12 cellular contexts compared by ENCODE assay signal in genomic region chr20:38134427-38135281, GRCh38. TPM values are rescaled to one million over a fixed set of nuclear protein-coding genes. Genes with fewer than 3 reads are reported as not detected.
DNase-seq lines count a peak whose midpoint lies in the region; ATAC-seq and TF ChIP-seq lines count a peak whose summit lies in the region.
"Had no signal": no experiment of that assay in that cellular context is flagged by ENCODE, and none has a peak within 500 bp of the region (broad histone marks: within the 10 kb centered on the region; RNA-seq: fewer than 3 reads in every experiment).

No MANE protein-coding gene starts in this region.

- peaks cover 12% of the 10 kb centered on the region for H3K27me3 Mint-ChIP-seq in progenitor cell of endocrine pancreas

- no peak overlapping the region for H3K4me3 Mint-ChIP-seq in progenitor cell of endocrine pancreas (ENCODE audit: low read depth)

- H3K9me3 ChIP-seq in thoracic aorta (no peaks in the 10 kb centered on the region), mucosa of descending colon (no peaks in the 10 kb centered on the region)
- H3K9me3 ChIP-seq: prostate gland had no signal

- H3K9me3 Mint-ChIP-seq in progenitor cell of endocrine pancreas (ENCODE audit: low read depth) = no peaks in the 10 kb centered on the region

- TF ChIP-seq RAD21 in Ishikawa (IDR thresholded peaks at IDR 0.05; ENCODE audit: low read depth) = peak; percentile 28; the same call in 1 of the 2 replicates

- H3K4me3 ChIP-seq in thoracic aorta (no peak overlapping the region), mucosa of descending colon (no peak overlapping the region)
- H3K4me3 ChIP-seq: prostate gland had no signal

- peak; percentile 75 for TF ChIP-seq EP300 in Ishikawa (IDR thresholded peaks at IDR 0.05; ENCODE audit: borderline replicate concordance)

- H3K36me3 Mint-ChIP-seq in progenitor cell of endocrine pancreas (ENCODE audit: insufficient read depth) = no peaks in the 10 kb centered on the region

- H3K27me3 ChIP-seq in thoracic aorta (replicated peaks; ENCODE audit: insufficient read depth) = no peaks in the 10 kb centered on the region

- peak; percentile 31 for ATAC-seq in thoracic aorta (ENCODE audit: insufficient number of reproducible peaks, low FRiP score, low read depth)
- no peak for ATAC-seq in GM21381 (IDR thresholded peaks at IDR 0.05; ENCODE audit: unreplicated experiment)
- ATAC-seq in mucosa of descending colon = no peak

- H3K36me3 ChIP-seq in thoracic aorta = peaks cover 65% of the 10 kb centered on the region
- no peaks in the 10 kb centered on the region for H3K36me3 ChIP-seq in mucosa of descending colon (ENCODE audit: low read depth)

- no peak overlapping the region for H3K27ac Mint-ChIP-seq in progenitor cell of endocrine pancreas

- no peak for TF ChIP-seq CTCF in thoracic aorta (IDR thresholded peaks at IDR 0.05)
- TF ChIP-seq CTCF in progenitor cell of endocrine pancreas (IDR thresholded peaks at IDR 0.05; ENCODE audit: unreplicated experiment) = no peak
- no peak for TF ChIP-seq CTCF in mucosa of descending colon (IDR thresholded peaks at IDR 0.05)

- intact Hi-C loops in mucosa of descending colon (cut with DNase I, micrococcal nuclease) = no loop called here

- no peaks in the 10 kb centered on the region for H3K4me1 Mint-ChIP-seq in progenitor cell of endocrine pancreas (ENCODE audit: low read depth)

- peak overlapping the region; percentile 55 to 76 for H3K27ac ChIP-seq in thoracic aorta

- H3K4me1 ChIP-seq in thoracic aorta (ENCODE audit: control insufficient read depth in 1 of 2, low read depth in 2 of 2) (peaks cover 15 to 31% of the 10 kb centered on the region in 2 donors), mucosa of descending colon (ENCODE audit: low read depth) (no peaks in the 10 kb centered on the region)
- H3K4me1 ChIP-seq: prostate gland had no signal

- DNase-seq in amniotic epithelial cell (ENCODE audit: low read depth) (peak; percentile 72), iris pigment epithelial cell (ENCODE audit: low read depth) (peak; percentile 85), thoracic aorta (ENCODE audit: low spot score) (no peak), progenitor cell of endocrine pancreas (ENCODE audit: low spot score, unreplicated experiment) (no peak), mucosa of descending colon (no peak), NCI-H524 treated with DMSO at 0.1 percent for 48 hours (lab: John Stamatoyannopoulos, UW) (no peak)
- DNase-seq: activated CD8-positive, alpha-beta memory T cell treated with anti-CD3 and anti-CD28 coated beads, Interleukin-2, amount 50 U/mL, for 4 hours; NCI-H2081; stimulated activated naive CD4-positive, alpha-beta T cell treated with Interleukin-2 at 50 U/mL for 16 hours had no signal

TF ChIP-seq in Ishikawa, 13 proteins besides CTCF, POLR2A, EP300 and RAD21:
- peak; percentile 89 for TF ChIP-seq NFIC (IDR thresholded peaks at IDR 0.05)
- TF ChIP-seq TCF12 (IDR thresholded peaks at IDR 0.05; ENCODE audit: low read depth) = peak; percentile 62
- 0 out of 2 replicates have a peak, but pooled peaks have one; percentile 46 for TF ChIP-seq MAX (IDR thresholded peaks at IDR 0.05)
- no peak for TF ChIP-seq EGR1 (IDR thresholded peaks at IDR 0.05)
- TF ChIP-seq USF1 (IDR thresholded peaks at IDR 0.05) = no peak
- peak; percentile 72 for TF ChIP-seq TEAD4 (IDR thresholded peaks at IDR 0.05)
- TF ChIP-seq ZBTB7A (IDR thresholded peaks at IDR 0.05; ENCODE audit: low read depth) = no peak

RNA-seq across cellular contexts. Expression of gene TGM2, which starts 30.4 kb away (rescaled TPM):
- total RNA-seq in thoracic aorta = 100 to 1,000 TPM; 371 to 755 TPM
- 0.72 and 1.3 TPM in 2 replicates for total RNA-seq in progenitor cell of endocrine pancreas
- total RNA-seq in mucosa of descending colon = 10 to 100 TPM; 14.9 to 62.2 (median 33.3) TPM

Comparison
In these comparisons a context has a peak if more than half of its experiments do, and no peak if none do; other contexts are left out.
1. DNase-seq: peak in amniotic epithelial cell (single experiment) and iris pigment epithelial cell (single experiment); none in thoracic aorta (single experiment), progenitor cell of endocrine pancreas (single experiment), mucosa of descending colon (0 of 3) and NCI-H524 treated with DMSO at 0.1 percent for 48 hours (single experiment).